In the genomic region with DNA sequence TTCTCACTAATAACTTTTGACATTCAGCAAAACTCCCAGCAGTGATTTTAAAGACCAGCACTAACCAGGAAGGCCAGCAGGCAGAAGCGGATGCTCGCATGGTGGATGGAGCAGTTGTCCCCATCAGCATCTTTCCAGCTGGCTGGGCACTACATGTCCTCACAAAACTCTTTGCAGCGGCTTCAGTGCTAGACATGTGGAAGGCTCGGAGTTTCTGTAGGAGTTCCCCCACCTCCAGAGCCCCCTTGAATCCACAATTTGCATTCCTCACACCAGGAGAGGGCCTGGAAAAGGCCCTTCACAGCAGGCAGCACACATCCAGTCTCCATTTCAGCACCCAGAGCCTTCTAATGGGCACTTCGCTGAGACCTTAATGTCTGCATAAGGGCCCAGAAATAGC, we compare ENCODE assay signal across 28 cellular contexts.
"Had no signal": no experiment of that assay in that cellular context is flagged by ENCODE, and none has a peak within 500 bp of the region (broad histone marks: within the 10 kb centered on the region; RNA-seq: fewer than 3 reads in every experiment).

No MANE protein-coding gene starts in this region.

- H3K9me3 Mint-ChIP-seq: stimulated activated effector memory CD8-positive, alpha-beta T cell treated with anti-CD3 and anti-CD28 coated beads, Interleukin-12 subunit alpha, Interleukin-12 subunit beta, amount 100 ng/mL, for 72 hours; stimulated activated naive B cell treated with anti-CD40 and anti-IgM and Interleukin-4, amounts not matched to agents 10 μg/mL and 1 μg/mL and 100 μg/mL, for 72 hours; stimulated activated naive CD8-positive, alpha-beta T cell treated with anti-CD3 and anti-CD28 coated beads, Interleukin-15, amount 100 ng/mL, for 72 hours; stimulated activated naive CD8-positive, alpha-beta T cell treated with anti-CD3 and anti-CD28 coated beads, Interleukin-15, Interleukin-2, amounts not matched to agents 100 ng/mL and 50 ng/mL, for 24 hours; type B pancreatic cell had no signal

- H3K27ac ChIP-seq: stomach, suprapubic skin, testis, thoracic aorta, thyroid gland, tibial artery, tibial nerve, transverse colon, upper lobe of left lung, upper lobe of right lung, uterus, vagina had no signal

- H3K27ac Mint-ChIP-seq: stimulated activated effector memory CD8-positive, alpha-beta T cell treated with anti-CD3 and anti-CD28 coated beads, Interleukin-12 subunit alpha, Interleukin-12 subunit beta, amount 100 ng/mL, for 72 hours; stimulated activated memory B cell treated with anti-CD40 and anti-IgM and Interleukin-4, amounts not matched to agents 10 μg/mL and 1 μg/mL and 100 μg/mL, for 72 hours; stimulated activated naive B cell treated with anti-CD40 and anti-IgM and Interleukin-4, amounts not matched to agents 10 μg/mL and 1 μg/mL and 100 μg/mL, for 72 hours; stimulated activated naive CD8-positive, alpha-beta T cell treated with anti-CD3 and anti-CD28 coated beads, Interleukin-15, amount 100 ng/mL, for 72 hours; stimulated activated naive CD8-positive, alpha-beta T cell treated with anti-CD3 and anti-CD28 coated beads, Interleukin-15, Interleukin-2, amounts not matched to agents 100 ng/mL and 50 ng/mL, for 24 hours; type B pancreatic cell had no signal

- H3K9me3 ChIP-seq: stomach, suprapubic skin, testis, thoracic aorta, thyroid gland, tibial artery, tibial nerve, transverse colon, upper lobe of left lung, upper lobe of right lung, uterus, vagina had no signal

- H3K4me1 ChIP-seq: stomach, suprapubic skin, testis, thyroid gland, tibial artery, tibial nerve, transverse colon, upper lobe of left lung, upper lobe of right lung, uterus, vagina had no signal

- H3K4me1 Mint-ChIP-seq: stimulated activated effector memory CD8-positive, alpha-beta T cell treated with anti-CD3 and anti-CD28 coated beads, Interleukin-12 subunit alpha, Interleukin-12 subunit beta, amount 100 ng/mL, for 72 hours; stimulated activated memory B cell treated with anti-CD40 and anti-IgM and Interleukin-4, amounts not matched to agents 10 μg/mL and 1 μg/mL and 100 μg/mL, for 72 hours; stimulated activated naive B cell treated with anti-CD40 and anti-IgM and Interleukin-4, amounts not matched to agents 10 μg/mL and 1 μg/mL and 100 μg/mL, for 72 hours; stimulated activated naive CD8-positive, alpha-beta T cell treated with anti-CD3 and anti-CD28 coated beads, Interleukin-15, amount 100 ng/mL, for 72 hours had no signal

- DNase-seq: stimulated activated CD4-positive, alpha-beta T cell treated with anti-CD3 and anti-CD28 coated beads, Interleukin-2, amount 100 ng/mL, for 48 hours; stimulated activated CD4-positive, alpha-beta T cell treated with anti-CD3 and anti-CD28 coated beads, Interleukin-4, amount 100 ng/mL, for 1 hour; stimulated activated CD4-positive, alpha-beta T cell treated with anti-CD3 and anti-CD28 coated beads, Interleukin-4, amount 100 ng/mL, for 24 hours; stimulated activated CD4-positive, alpha-beta T cell treated with anti-CD3 and anti-CD28 coated beads, Interleukin-4, amount 100 ng/mL, for 4 hours; stimulated activated CD8-positive, alpha-beta memory T cell treated with anti-CD3 and anti-CD28 coated beads, Interleukin-4, amount 100 ng/mL, for 48 hours; stimulated activated naive B cell treated with anti-CD40 and anti-IgM and Interleukin-4, amounts not matched to agents 10 μg/mL and 1 μg/mL and 100 μg/mL, for 72 hours; stimulated activated naive CD4-positive, alpha-beta T cell; stimulated activated naive CD4-positive, alpha-beta T cell treated with Interleukin-2 at 50 U/mL for 16 hours; stimulated activated naive CD8-positive, alpha-beta T cell treated with anti-CD3 and anti-CD28 coated beads, Interleukin-15, amount 100 ng/mL, for 72 hours; stimulated activated naive CD8-positive, alpha-beta T cell treated with anti-CD3 and anti-CD28 coated beads, Interleukin-15, Interleukin-2, amounts not matched to agents 100 U/mL and 50 U/mL, for 24 hours; stomach; substantia nigra; testis; thyroid gland; tibial artery; transverse colon; trophoblast cell; upper lobe of left lung; upper lobe of right lung; uterus had no signal

- H3K27me3 ChIP-seq: stomach, suprapubic skin, testis, thyroid gland, tibial artery, tibial nerve, transverse colon, upper lobe of left lung, upper lobe of right lung, uterus, vagina had no signal

- H3K4me3 ChIP-seq: stomach, suprapubic skin, testis, thoracic aorta, thyroid gland, tibial artery, tibial nerve, transverse colon, upper lobe of left lung, upper lobe of right lung, uterus, vagina had no signal

- H3K27me3 Mint-ChIP-seq: stimulated activated naive CD8-positive, alpha-beta T cell treated with anti-CD3 and anti-CD28 coated beads, Interleukin-15, amount 100 ng/mL, for 72 hours; stimulated activated naive CD8-positive, alpha-beta T cell treated with anti-CD3 and anti-CD28 coated beads, Interleukin-15, Interleukin-2, amounts not matched to agents 100 ng/mL and 50 ng/mL, for 24 hours had no signal

- H3K36me3 ChIP-seq: stomach, suprapubic skin, thoracic aorta, thyroid gland, tibial artery, tibial nerve, transverse colon, upper lobe of left lung, upper lobe of right lung, uterus, vagina had no signal

- ATAC-seq: stimulated activated effector memory CD8-positive, alpha-beta T cell treated with anti-CD3 and anti-CD28 coated beads, Interleukin-12 subunit alpha, Interleukin-12 subunit beta, amount 100 ng/mL, for 72 hours; stimulated activated memory B cell treated with anti-CD40 and anti-IgM and Interleukin-4, amounts not matched to agents 10 μg/mL and 1 μg/mL and 100 μg/mL, for 72 hours; stimulated activated naive B cell treated with anti-CD40 and anti-IgM and Interleukin-4, amounts not matched to agents 10 μg/mL and 1 μg/mL and 100 μg/mL, for 72 hours; stimulated activated naive CD8-positive, alpha-beta T cell treated with anti-CD3 and anti-CD28 coated beads, Interleukin-15, amount 100 ng/mL, for 72 hours; stimulated activated naive CD8-positive, alpha-beta T cell treated with anti-CD3 and anti-CD28 coated beads, Interleukin-15, Interleukin-2, amounts not matched to agents 100 U/mL and 50 U/mL, for 24 hours; upper lobe of right lung had no signal

- H3K4me3 Mint-ChIP-seq: stimulated activated effector memory CD8-positive, alpha-beta T cell treated with anti-CD3 and anti-CD28 coated beads, Interleukin-12 subunit alpha, Interleukin-12 subunit beta, amount 100 ng/mL, for 72 hours; stimulated activated memory B cell treated with anti-CD40 and anti-IgM and Interleukin-4, amounts not matched to agents 10 μg/mL and 1 μg/mL and 100 μg/mL, for 72 hours; stimulated activated naive B cell treated with anti-CD40 and anti-IgM and Interleukin-4, amounts not matched to agents 10 μg/mL and 1 μg/mL and 100 μg/mL, for 72 hours; stimulated activated naive CD8-positive, alpha-beta T cell treated with anti-CD3 and anti-CD28 coated beads, Interleukin-15, amount 100 ng/mL, for 72 hours; stimulated activated naive CD8-positive, alpha-beta T cell treated with anti-CD3 and anti-CD28 coated beads, Interleukin-15, Interleukin-2, amounts not matched to agents 100 ng/mL and 50 ng/mL, for 24 hours; type B pancreatic cell had no signal

- H3K36me3 Mint-ChIP-seq: stimulated activated effector memory CD8-positive, alpha-beta T cell treated with anti-CD3 and anti-CD28 coated beads, Interleukin-12 subunit alpha, Interleukin-12 subunit beta, amount 100 ng/mL, for 72 hours; stimulated activated memory B cell treated with anti-CD40 and anti-IgM and Interleukin-4, amounts not matched to agents 10 μg/mL and 1 μg/mL and 100 μg/mL, for 72 hours; type B pancreatic cell had no signal
